1 cellular context compared by ENCODE assay signal in the genomic region with DNA sequence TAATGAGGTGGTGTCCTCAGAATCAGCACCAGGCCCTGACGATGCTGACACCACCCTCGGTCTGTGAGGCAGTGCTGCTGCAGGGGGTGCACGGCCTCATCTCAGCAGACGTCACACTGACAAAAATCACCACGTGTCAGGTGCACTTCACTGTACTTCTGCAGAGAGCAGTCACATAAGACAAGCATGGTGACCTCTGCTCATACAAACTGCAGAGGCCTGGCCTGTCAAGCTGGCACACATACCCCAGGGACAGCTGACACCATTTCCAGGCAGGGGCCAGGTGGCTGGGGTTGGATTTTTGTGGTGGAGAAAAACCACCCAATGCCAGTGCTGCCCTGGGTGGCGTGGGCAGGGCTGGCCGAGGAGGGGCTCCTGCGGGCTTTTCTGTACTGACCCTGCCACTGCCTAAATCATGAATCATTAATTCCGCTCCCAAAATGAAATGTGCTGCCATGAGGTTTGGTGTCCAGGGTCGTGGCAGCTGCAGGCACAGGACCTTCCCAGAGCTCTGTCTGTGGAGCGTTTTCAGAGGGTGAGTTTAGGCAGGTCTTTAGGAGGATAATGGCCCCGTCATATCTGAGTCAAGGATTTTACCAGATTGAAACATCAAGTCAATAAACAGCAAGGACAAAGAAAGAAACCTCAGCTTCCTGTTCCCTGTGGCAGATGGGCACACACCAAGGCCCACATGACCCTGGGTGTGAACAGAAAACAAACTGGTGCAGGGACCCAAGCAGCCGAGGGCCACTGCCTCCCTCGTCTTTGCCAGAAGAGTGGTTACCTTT.
TF ChIP-seq lines count a peak whose summit lies in the region.

No MANE protein-coding gene starts in this region.

TF ChIP-seq in WTC11, 78 proteins besides CTCF, POLR2A, EP300 and RAD21 (continued from another document):
- TF ChIP-seq ZNF281 (CRISPR knock-in tag; IDR thresholded peaks at IDR 0.05) (no peak), ESRRA (CRISPR knock-in tag; IDR thresholded peaks at IDR 0.05; ENCODE audit: borderline replicate concordance) (no peak), ZNF219 (CRISPR knock-in tag; IDR thresholded peaks at IDR 0.05; ENCODE audit: borderline replicate concordance) (no peak), PREB (CRISPR knock-in tag; IDR thresholded peaks at IDR 0.05; ENCODE audit: borderline replicate concordance) (no peak), OVOL2 (CRISPR knock-in tag; IDR thresholded peaks at IDR 0.05; ENCODE audit: borderline replicate concordance) (no peak), TEAD4 (CRISPR knock-in tag; IDR thresholded peaks at IDR 0.05) (no peak), CDX4 (CRISPR knock-in tag; IDR thresholded peaks at IDR 0.05; ENCODE audit: borderline replicate concordance) (no peak), TP53 (CRISPR knock-in tag; IDR thresholded peaks at IDR 0.05) (no peak)
- TF ChIP-seq, protein P1, sequence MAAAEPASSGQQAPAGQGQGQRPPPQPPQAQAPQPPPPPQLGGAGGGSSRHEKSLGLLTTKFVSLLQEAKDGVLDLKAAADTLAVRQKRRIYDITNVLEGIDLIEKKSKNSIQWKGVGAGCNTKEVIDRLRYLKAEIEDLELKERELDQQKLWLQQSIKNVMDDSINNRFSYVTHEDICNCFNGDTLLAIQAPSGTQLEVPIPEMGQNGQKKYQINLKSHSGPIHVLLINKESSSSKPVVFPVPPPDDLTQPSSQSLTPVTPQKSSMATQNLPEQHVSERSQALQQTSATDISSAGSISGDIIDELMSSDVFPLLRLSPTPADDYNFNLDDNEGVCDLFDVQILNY (CRISPR knock-in tag; IDR thresholded peaks at IDR 0.05), result no peak
- TF ChIP-seq, protein P2, sequence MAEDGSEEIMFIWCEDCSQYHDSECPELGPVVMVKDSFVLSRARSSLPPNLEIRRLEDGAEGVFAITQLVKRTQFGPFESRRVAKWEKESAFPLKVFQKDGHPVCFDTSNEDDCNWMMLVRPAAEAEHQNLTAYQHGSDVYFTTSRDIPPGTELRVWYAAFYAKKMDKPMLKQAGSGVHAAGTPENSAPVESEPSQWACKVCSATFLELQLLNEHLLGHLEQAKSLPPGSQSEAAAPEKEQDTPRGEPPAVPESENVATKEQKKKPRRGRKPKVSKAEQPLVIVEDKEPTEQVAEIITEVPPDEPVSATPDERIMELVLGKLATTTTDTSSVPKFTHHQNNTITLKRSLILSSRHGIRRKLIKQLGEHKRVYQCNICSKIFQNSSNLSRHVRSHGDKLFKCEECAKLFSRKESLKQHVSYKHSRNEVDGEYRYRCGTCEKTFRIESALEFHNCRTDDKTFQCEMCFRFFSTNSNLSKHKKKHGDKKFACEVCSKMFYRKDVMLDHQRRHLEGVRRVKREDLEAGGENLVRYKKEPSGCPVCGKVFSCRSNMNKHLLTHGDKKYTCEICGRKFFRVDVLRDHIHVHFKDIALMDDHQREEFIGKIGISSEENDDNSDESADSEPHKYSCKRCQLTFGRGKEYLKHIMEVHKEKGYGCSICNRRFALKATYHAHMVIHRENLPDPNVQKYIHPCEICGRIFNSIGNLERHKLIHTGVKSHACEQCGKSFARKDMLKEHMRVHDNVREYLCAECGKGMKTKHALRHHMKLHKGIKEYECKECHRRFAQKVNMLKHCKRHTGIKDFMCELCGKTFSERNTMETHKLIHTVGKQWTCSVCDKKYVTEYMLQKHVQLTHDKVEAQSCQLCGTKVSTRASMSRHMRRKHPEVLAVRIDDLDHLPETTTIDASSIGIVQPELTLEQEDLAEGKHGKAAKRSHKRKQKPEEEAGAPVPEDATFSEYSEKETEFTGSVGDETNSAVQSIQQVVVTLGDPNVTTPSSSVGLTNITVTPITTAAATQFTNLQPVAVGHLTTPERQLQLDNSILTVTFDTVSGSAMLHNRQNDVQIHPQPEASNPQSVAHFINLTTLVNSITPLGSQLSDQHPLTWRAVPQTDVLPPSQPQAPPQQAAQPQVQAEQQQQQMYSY (CRISPR knock-in tag; IDR thresholded peaks at IDR 0.05), result no peak
- TF ChIP-seq, protein P3, sequence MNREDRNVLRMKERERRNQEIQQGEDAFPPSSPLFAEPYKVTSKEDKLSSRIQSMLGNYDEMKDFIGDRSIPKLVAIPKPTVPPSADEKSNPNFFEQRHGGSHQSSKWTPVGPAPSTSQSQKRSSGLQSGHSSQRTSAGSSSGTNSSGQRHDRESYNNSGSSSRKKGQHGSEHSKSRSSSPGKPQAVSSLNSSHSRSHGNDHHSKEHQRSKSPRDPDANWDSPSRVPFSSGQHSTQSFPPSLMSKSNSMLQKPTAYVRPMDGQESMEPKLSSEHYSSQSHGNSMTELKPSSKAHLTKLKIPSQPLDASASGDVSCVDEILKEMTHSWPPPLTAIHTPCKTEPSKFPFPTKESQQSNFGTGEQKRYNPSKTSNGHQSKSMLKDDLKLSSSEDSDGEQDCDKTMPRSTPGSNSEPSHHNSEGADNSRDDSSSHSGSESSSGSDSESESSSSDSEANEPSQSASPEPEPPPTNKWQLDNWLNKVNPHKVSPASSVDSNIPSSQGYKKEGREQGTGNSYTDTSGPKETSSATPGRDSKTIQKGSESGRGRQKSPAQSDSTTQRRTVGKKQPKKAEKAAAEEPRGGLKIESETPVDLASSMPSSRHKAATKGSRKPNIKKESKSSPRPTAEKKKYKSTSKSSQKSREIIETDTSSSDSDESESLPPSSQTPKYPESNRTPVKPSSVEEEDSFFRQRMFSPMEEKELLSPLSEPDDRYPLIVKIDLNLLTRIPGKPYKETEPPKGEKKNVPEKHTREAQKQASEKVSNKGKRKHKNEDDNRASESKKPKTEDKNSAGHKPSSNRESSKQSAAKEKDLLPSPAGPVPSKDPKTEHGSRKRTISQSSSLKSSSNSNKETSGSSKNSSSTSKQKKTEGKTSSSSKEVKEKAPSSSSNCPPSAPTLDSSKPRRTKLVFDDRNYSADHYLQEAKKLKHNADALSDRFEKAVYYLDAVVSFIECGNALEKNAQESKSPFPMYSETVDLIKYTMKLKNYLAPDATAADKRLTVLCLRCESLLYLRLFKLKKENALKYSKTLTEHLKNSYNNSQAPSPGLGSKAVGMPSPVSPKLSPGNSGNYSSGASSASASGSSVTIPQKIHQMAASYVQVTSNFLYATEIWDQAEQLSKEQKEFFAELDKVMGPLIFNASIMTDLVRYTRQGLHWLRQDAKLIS (CRISPR knock-in tag; IDR thresholded peaks at IDR 0.05; ENCODE audit: borderline replicate concordance), result no peak
